In the genomic region with DNA sequence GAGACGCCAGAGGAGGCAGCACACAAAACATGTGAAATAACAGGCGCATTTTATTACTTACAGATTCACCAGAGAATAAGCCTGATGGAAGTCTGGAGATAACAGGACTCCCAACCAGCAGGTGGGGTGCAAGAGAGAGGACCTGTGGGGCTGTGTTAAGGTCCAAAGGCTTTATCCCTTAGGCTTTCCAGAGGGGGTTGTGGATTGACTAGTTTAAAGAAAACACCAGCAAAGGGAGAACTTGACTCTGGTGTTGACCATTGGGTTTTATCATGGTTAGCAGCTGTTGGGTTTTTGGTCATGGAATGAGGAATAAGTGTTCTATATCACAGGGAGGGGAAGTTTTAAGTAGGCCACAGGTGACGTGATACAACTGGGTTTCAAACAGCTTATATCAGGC, we compare ENCODE assay signal across 16 cellular contexts. TPM values are rescaled to one million over a fixed set of nuclear protein-coding genes. Genes with fewer than 3 reads are reported as not detected.
DNase-seq lines count a peak whose midpoint lies in the region; ATAC-seq and TF ChIP-seq lines count a peak whose summit lies in the region.
"Had no signal": no experiment of that assay in that cellular context is flagged by ENCODE, and none has a peak within 500 bp of the region (broad histone marks: within the 10 kb centered on the region; RNA-seq: fewer than 3 reads in every experiment).

No MANE protein-coding gene starts in this region.

- dilution Hi-C loops in IMR-90 (cut with HindIII; ENCODE audit: low sequenced_read_pairs, unreplicated experiment): no loop called here

- intact Hi-C loops in IMR-90 (cut with micrococcal nuclease): loop anchor here (10.0 kb wide), 1 partner anchor 492 kb away; no protein-coding TSS in a partner anchor
- intact Hi-C loops in dorsolateral prefrontal cortex (cut with DNase I): loop anchor here in 1 of 2 donors (5.0 kb wide), 1 partner anchor 224 kb away; the partner anchor contains the start of genes ANKMY2 and BZW2

- H3K9me3 ChIP-seq in IMR-90 (ENCODE audit: control insufficient read depth, insufficient read depth, low read length): no peaks in the 10 kb centered on the region
- peaks cover 8% of the 10 kb centered on the region for H3K9me3 ChIP-seq in endodermal cell (ENCODE audit: control insufficient read depth, low read length)
- H3K9me3 ChIP-seq in neural progenitor cell (ENCODE audit: low read depth): no peaks in the 10 kb centered on the region

- no peak overlapping the region for H2AK9ac ChIP-seq in IMR-90 (replicated peaks; ENCODE audit: low read depth, low read length, poor library complexity)

- H3K27ac ChIP-seq in IMR-90 (ENCODE audit: insufficient read depth, low read length): peak overlapping the region; percentile 43; the same call in 1 of the 2 replicates
- H3K27ac ChIP-seq in endodermal cell (ENCODE audit: low read depth, low read length): no peak overlapping the region
- H3K27ac ChIP-seq in neural progenitor cell: no peak overlapping the region
- peak overlapping the region in 28 of 59 donors; percentile 31 to 100 (median 99) for H3K27ac ChIP-seq in dorsolateral prefrontal cortex

- WGBS in IMR-90 (ENCODE audit: extremely low coverage in 2 of 2, insufficient read length in 1 of 2), 2 experiments: no CpG with 5 or more reads among the region's 3 CpGs
- 89% methylated on average over 3 of the region's 3 CpGs; no CpG with 5 or more reads in 1 of the 2 experiments for WGBS in endodermal cell (ENCODE audit: insufficient coverage in 1 of 2, insufficient read length in 1 of 2), 2 experiments

- peak overlapping the region; percentile 1; the same call in 1 of the 2 replicates for H2AK5ac ChIP-seq in IMR-90 (ENCODE audit: low read depth, low read length)

- H2BK20ac ChIP-seq in IMR-90 (ENCODE audit: low read depth, low read length): peak overlapping the region; percentile 83

- no peaks in the 10 kb centered on the region for H3K79me2 ChIP-seq in neural progenitor cell (ENCODE audit: low read depth)

- H3K56ac ChIP-seq in IMR-90 (ENCODE audit: extremely low read depth, insufficient read depth, low read length): no peak overlapping the region

- H3K4me2 ChIP-seq in IMR-90 (ENCODE audit: low read depth, low read length) (no peak overlapping the region), neural progenitor cell (no peak overlapping the region)

- no peaks in the 10 kb centered on the region for H3K36me3 ChIP-seq in IMR-90 (ENCODE audit: control insufficient read depth, insufficient read depth, low read length)
- H3K36me3 ChIP-seq in endodermal cell (ENCODE audit: control insufficient read depth, insufficient read depth, low read length): no peaks in the 10 kb centered on the region
- no peaks in the 10 kb centered on the region for H3K36me3 ChIP-seq in neural progenitor cell

- H4K20me1 ChIP-seq in IMR-90 (ENCODE audit: insufficient read depth, low read length) (no peaks in the 10 kb centered on the region), neural progenitor cell (ENCODE audit: low read depth) (no peaks in the 10 kb centered on the region)

- peak overlapping the region; percentile 10; the same call in 1 of the 2 replicates for H3K14ac ChIP-seq in IMR-90 (replicated peaks; ENCODE audit: low read depth, low read length)

- TF ChIP-seq CTCF in IMR-90 (conservative IDR thresholded peaks at IDR 0.05; ENCODE audit: low read depth, low read length) (no peak), endodermal cell (conservative IDR thresholded peaks at IDR 0.05) (peak; percentile 47), neural progenitor cell (IDR thresholded peaks at IDR 0.05) (peak; percentile 6), dorsolateral prefrontal cortex (IDR thresholded peaks at IDR 0.05 in 54 of 56, conservative IDR thresholded peaks at IDR 0.05 in 2 of 56; ENCODE audit: low read depth in 1 of 56, partially characterized antibody in 56 of 56) (no peak)

- TF ChIP-seq RAD21 in IMR-90 (IDR thresholded peaks at IDR 0.05; ENCODE audit: low read length): no peak

- peak overlapping the region; percentile 70 for H4K91ac ChIP-seq in IMR-90 (ENCODE audit: insufficient read depth, low read depth, low read length)

- H3K27me3 Mint-ChIP-seq in endodermal cell (ENCODE audit: insufficient read depth): peaks cover 4% of the 10 kb centered on the region
- H3K27me3 Mint-ChIP-seq in neural progenitor cell (ENCODE audit: insufficient read depth, low read depth): peaks cover 6% of the 10 kb centered on the region

- H2BK15ac ChIP-seq in IMR-90 (ENCODE audit: low read depth, low read length): peak overlapping the region; percentile 78; the same call in 2 of the 3 replicates

- peak overlapping the region; percentile 86 for H2BK120ac ChIP-seq in IMR-90 (ENCODE audit: low read depth, low read length)

- H3K9ac ChIP-seq in IMR-90 (ENCODE audit: low read depth, low read length) (no peak overlapping the region), endodermal cell (ENCODE audit: extremely low read depth, low read length, poor library complexity, severe bottlenecking) (no peak overlapping the region), neural progenitor cell (no peak overlapping the region)

- H3K36me3 Mint-ChIP-seq in endodermal cell (ENCODE audit: low read depth) (no peaks in the 10 kb centered on the region), neural progenitor cell (no peaks in the 10 kb centered on the region)

- ATAC-seq in IMR-90 (ENCODE audit: low read depth): no peak
- ATAC-seq in HG02798 (IDR thresholded peaks at IDR 0.05; ENCODE audit: poor library complexity, unreplicated experiment): no peak
- ATAC-seq: PC-3 had no signal

- peaks cover 23% of the 10 kb centered on the region for H3K4me1 Mint-ChIP-seq in endodermal cell
- peaks cover 26% of the 10 kb centered on the region for H3K4me1 Mint-ChIP-seq in neural progenitor cell

- peak; percentile 4 for DNase-seq in NCI-H146 (lab: John Stamatoyannopoulos, UW)
- no peak for DNase-seq in NCI-H146 treated with DMSO at 0.1 percent for 48 hours (lab: John Stamatoyannopoulos, UW; ENCODE audit: unreplicated experiment)
- DNase-seq in IMR-90: no peak
- no peak for DNase-seq in endodermal cell
- peak; percentile 6 for DNase-seq in neural progenitor cell (ENCODE audit: low spot score)
- no peak for DNase-seq in retina
- DNase-seq in dorsolateral prefrontal cortex: no peak
- DNase-seq: activated naive CD4-positive, alpha-beta T cell treated with Interleukin-2 at 50 U/mL for 16 hours; Karpas-422; NCI-H1417 treated with DMSO at 0.1 percent for 48 hours; NCI-H446 treated with DMSO at 0.1 percent for 48 hours; PC-3 had no signal

- in situ Hi-C loops in IMR-90 (cut with MboI; ENCODE audit: low sequenced_read_pairs): no loop called here

- H3K23ac ChIP-seq in IMR-90 (ENCODE audit: low read depth, low read length): peak overlapping the region; percentile 52; the same call in 1 of the 2 replicates

- peaks cover 19% of the 10 kb centered on the region for H3F3A ChIP-seq in neural progenitor cell (ENCODE audit: low read depth)

- H3K79me1 ChIP-seq in IMR-90 (ENCODE audit: low read depth in 1 of 2, low read length in 2 of 2): peaks cover 0 to 8% of the 10 kb centered on the region in 2 experiments; a peak in 2 of 4 replicates

- CTCF ChIA-PET in IMR-90 (lab: Yijun Ruan, JAX): no interaction called here

- peaks cover 8% of the 10 kb centered on the region for H3K9me1 ChIP-seq in IMR-90 (ENCODE audit: insufficient read depth, low read length)

- BruUV-seq in IMR-90 (replicated peaks; lab: Mats Ljungman, UMichigan): no TSS peak

- H2BK5ac ChIP-seq in IMR-90 (ENCODE audit: low read depth, low read length, poor library complexity, severe bottlenecking): peak overlapping the region; percentile 53

- peak overlapping the region in 1 of 2 experiments; percentile 54; a peak in 2 of 4 replicates for H4K8ac ChIP-seq in IMR-90 (ENCODE audit: low read depth in 2 of 2, low read length in 2 of 2)

- H2AFZ ChIP-seq in IMR-90 (replicated peaks; ENCODE audit: low read length, poor library complexity) (no peak overlapping the region), neural progenitor cell (replicated peaks) (no peak overlapping the region)

- H3K18ac ChIP-seq in IMR-90 (ENCODE audit: low read depth, low read length): peak overlapping the region; percentile 85

- H3K4me1 ChIP-seq in IMR-90 (ENCODE audit: control insufficient read depth, insufficient read depth, low read length) (peaks cover 11% of the 10 kb centered on the region), endodermal cell (ENCODE audit: control insufficient read depth, insufficient read depth, low read length) (no peaks in the 10 kb centered on the region), neural progenitor cell (peaks cover 6% of the 10 kb centered on the region)

- H3K27me3 ChIP-seq in IMR-90 (ENCODE audit: control insufficient read depth, insufficient read depth, low read length) (no peaks in the 10 kb centered on the region), endodermal cell (ENCODE audit: control insufficient read depth, insufficient read depth, low read length, poor library complexity, severe bottlenecking) (no peaks in the 10 kb centered on the region), neural progenitor cell (no peaks in the 10 kb centered on the region), dorsolateral prefrontal cortex (no peaks in the 10 kb centered on the region)

- no peak for TF ChIP-seq POLR2A in IMR-90 (IDR thresholded peaks at IDR 0.05; ENCODE audit: low read depth, low read length)

- H3K4ac ChIP-seq in IMR-90 (ENCODE audit: low read depth, low read length): peak overlapping the region; percentile 71

- peak overlapping the region; percentile 92 for H4K5ac ChIP-seq in IMR-90 (ENCODE audit: low read depth, low read length)

- POLR2A ChIA-PET in IMR-90 (lab: Charles Lee; ENCODE audit: unreplicated experiment): no interaction called here

- H3K9me3 Mint-ChIP-seq in endodermal cell (no peaks in the 10 kb centered on the region), neural progenitor cell (peaks cover 3% of the 10 kb centered on the region)

- H3K4me3 ChIP-seq in IMR-90 (ENCODE audit: insufficient read depth, low read depth, low read length) (no peak overlapping the region), endodermal cell (ENCODE audit: low read length) (no peak overlapping the region), neural progenitor cell (no peak overlapping the region), dorsolateral prefrontal cortex (no peak overlapping the region)

- H3K4me3 Mint-ChIP-seq in endodermal cell (no peak overlapping the region), neural progenitor cell (no peak overlapping the region)
- H3K4me3 Mint-ChIP-seq: CD14-positive monocyte had no signal

- H3K27ac Mint-ChIP-seq in endodermal cell (no peak overlapping the region), neural progenitor cell (no peak overlapping the region)
- H3K27ac Mint-ChIP-seq: CD14-positive monocyte had no signal

RNA-seq across cellular contexts. Expression of gene CRPPA, which starts 1.6 kb away (rescaled TPM):
- total RNA-seq in IMR-90 (2012; rRNA removed) (1.3 and 2.5 TPM in 2 replicates), endodermal cell (1 to 10 TPM; 3.7 to 5.4 TPM), neural progenitor cell (ENCODE audit: low replicate concordance) (1.4 and 2.6 TPM in 2 replicates), dorsolateral prefrontal cortex (10 to 100 TPM; 10.1 to 24.6 (median 16.6) TPM)
- 0.47 and 0.67 TPM in 2 replicates for polyA plus RNA-seq in IMR-90 (2012; rRNA removed)
- polyA plus RNA-seq in IMR-90 (2012; cell fraction: cytosol; rRNA removed): 0.14 and 0.24 TPM in 2 replicates
- 0.07 and 0.71 TPM in 2 replicates for polyA plus RNA-seq in IMR-90 (2012; cell fraction: nucleus; rRNA removed; ENCODE audit: low replicate concordance)
- 1.0 TPM for polyA plus RNA-seq in endodermal cell (2013, experiment 1 of 2)
- polyA plus RNA-seq in endodermal cell (2013, experiment 2 of 2): 1.0 TPM

RNA-seq across cellular contexts. Expression of gene SOSTDC1, which starts 42.6 kb away (rescaled TPM):
- total RNA-seq in IMR-90 (2012; rRNA removed) (under 0.01 TPM in 1 of 2 replicates, not detected in the other), endodermal cell (under 1 TPM; 0.13 to 0.29 TPM), neural progenitor cell (ENCODE audit: low replicate concordance) (1.9 TPM in 2 replicates), dorsolateral prefrontal cortex (10 to 100 TPM in 36 of 120 experiments, 1 to 10 TPM in 84; 1.9 to 20.4 (median 8.7) TPM)
- 0.04 and 0.07 TPM in 2 replicates for polyA plus RNA-seq in IMR-90 (2012; rRNA removed)
- 0.02 TPM in 1 of 2 replicates, not detected in the other for polyA plus RNA-seq in IMR-90 (2012; cell fraction: cytosol; rRNA removed)
- not detected in 2 replicates for polyA plus RNA-seq in IMR-90 (2012; cell fraction: nucleus; rRNA removed; ENCODE audit: low replicate concordance)
- 7.1 TPM for polyA plus RNA-seq in endodermal cell (2013, experiment 1 of 2)
- polyA plus RNA-seq in endodermal cell (2013, experiment 2 of 2): 6.4 TPM
- total RNA-seq: A172, osteocyte had no signal
- polyA plus RNA-seq: CD14-positive monocyte had no signal

Comparison
In these comparisons a context has a peak if more than half of its experiments do, and no peak if none do; other contexts are left out.
1. DNase-seq: peak in NCI-H146 (single experiment) and neural progenitor cell (single experiment); none in NCI-H146 treated with DMSO at 0.1 percent for 48 hours (single experiment), IMR-90 (single experiment), endodermal cell (single experiment), retina (single experiment) and dorsolateral prefrontal cortex (0 of 10).
2. CTCF ChIP-seq: peak in endodermal cell (single experiment) and neural progenitor cell (single experiment); none in IMR-90 (single experiment) and dorsolateral prefrontal cortex (0 of 56).